Comparison of ENCODE assay signal across 7 cellular contexts in genomic region chr14:87046960-87047359, GRCh38.
"Had no signal": no experiment of that assay in that cellular context is flagged by ENCODE, and none has a peak within 500 bp of the region (broad histone marks: within the 10 kb centered on the region; RNA-seq: fewer than 3 reads in every experiment).

No MANE protein-coding gene starts in this region.

- H3K27ac Mint-ChIP-seq: HFFc6, IgD-negative memory B cell had no signal

- H2AFZ ChIP-seq: GM23248 had no signal

- H3K9me3 Mint-ChIP-seq: HFFc6 had no signal

- H3K9ac ChIP-seq: GM23248 had no signal

- DNase-seq: GM23248, GOT3, H7, HFFc6 had no signal

- H3K4me3 ChIP-seq: GM23248, HAP-1 had no signal

- H3K4me1 Mint-ChIP-seq: IgD-negative memory B cell had no signal

- H3K36me3 Mint-ChIP-seq: IgD-negative memory B cell had no signal

- H3K4me3 Mint-ChIP-seq: HFFc6, IgD-negative memory B cell had no signal

- H3K4me1 ChIP-seq: HAP-1 had no signal

- H3K27me3 Mint-ChIP-seq: IgD-negative memory B cell had no signal

- H3K9me3 ChIP-seq: HAP-1 had no signal

- H3K27ac ChIP-seq: GM23248, HL-60 had no signal

- H3K36me3 ChIP-seq: HAP-1 had no signal
